Comparison of ENCODE assay signal across 1 cellular context in genomic region chr7:1175967-1176851, GRCh38.
TF ChIP-seq lines count a peak whose summit lies in the region.

No MANE protein-coding gene starts in this region.

TF ChIP-seq in WTC11, 78 proteins besides CTCF, POLR2A, EP300 and RAD21 (continued from another document):
- TF ChIP-seq FOXP4 (CRISPR knock-in tag; IDR thresholded peaks at IDR 0.05) (0 out of 2 replicates have a peak, but pooled peaks have one; percentile 51), GABPB1 (CRISPR knock-in tag; IDR thresholded peaks at IDR 0.05) (peak; percentile 22; the same call in 1 of the 2 replicates), ZMAT4 (CRISPR knock-in tag; IDR thresholded peaks at IDR 0.05) (no peak), SOX15 (CRISPR knock-in tag; IDR thresholded peaks at IDR 0.05) (no peak), USF2 (CRISPR knock-in tag; IDR thresholded peaks at IDR 0.05) (no peak), E2F4 (CRISPR knock-in tag; IDR thresholded peaks at IDR 0.05; ENCODE audit: borderline replicate concordance, low read depth) (no peak), ATF2 (CRISPR knock-in tag; IDR thresholded peaks at IDR 0.05; ENCODE audit: borderline replicate concordance, low read depth) (no peak), SP1 (CRISPR knock-in tag; conservative IDR thresholded peaks at IDR 0.05) (no peak)
TF ChIP-seq in WTC11: peak in this region for 2.
